In the genomic region with DNA sequence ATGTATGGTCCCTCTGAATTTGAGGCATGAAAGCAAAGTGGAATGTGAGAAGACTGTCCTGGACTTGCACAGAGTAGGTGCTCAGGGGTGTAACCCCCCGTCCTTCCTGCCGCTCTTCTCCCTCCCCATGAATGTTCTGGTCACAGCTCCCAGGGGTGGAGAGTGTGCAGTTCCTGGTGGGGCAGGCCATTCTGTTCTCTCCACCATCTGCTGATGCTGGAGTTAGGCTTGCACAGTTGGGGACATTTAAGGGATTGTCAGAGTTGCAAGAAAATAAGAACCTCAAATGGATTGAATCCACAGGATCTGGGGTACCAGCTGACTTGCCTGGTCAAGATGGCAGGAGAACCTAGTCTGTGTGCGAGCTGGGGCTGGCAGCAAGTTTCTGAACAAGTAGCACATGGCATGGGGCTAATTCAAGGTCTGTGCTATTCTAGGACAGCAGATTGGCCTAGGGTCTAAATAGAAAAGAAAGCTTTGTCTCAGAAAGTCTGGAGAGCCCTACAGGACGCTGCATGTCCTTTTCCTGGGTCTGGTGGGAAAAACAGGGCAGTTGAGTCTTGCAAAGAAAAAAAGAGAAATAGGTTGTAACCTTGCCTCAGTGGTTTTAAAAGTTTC, we compare ENCODE assay signal across 11 cellular contexts.
DNase-seq lines count a peak whose midpoint lies in the region; ATAC-seq and TF ChIP-seq lines count a peak whose summit lies in the region.
"Had no signal": no experiment of that assay in that cellular context is flagged by ENCODE, and none has a peak within 500 bp of the region (broad histone marks: within the 10 kb centered on the region; RNA-seq: fewer than 3 reads in every experiment).

No MANE protein-coding gene starts in this region.

- H4K20me1 ChIP-seq in OCI-LY7 (ENCODE audit: insufficient read depth, low read length): no peaks in the 10 kb centered on the region

- H3K9me3 ChIP-seq in OCI-LY7 (ENCODE audit: low read length): no peaks in the 10 kb centered on the region
- H3K9me3 ChIP-seq in endodermal cell (ENCODE audit: control insufficient read depth, low read length): no peaks in the 10 kb centered on the region
- no peaks in the 10 kb centered on the region for H3K9me3 ChIP-seq in mesenchymal stem cell (ENCODE audit: control insufficient read depth, low read length)
- no peaks in the 10 kb centered on the region for H3K9me3 ChIP-seq in testis

- H3K79me1 ChIP-seq in mesenchymal stem cell (replicated peaks; ENCODE audit: low read length, poor library complexity, severe bottlenecking): peaks cover 2% of the 10 kb centered on the region

- peaks cover 2% of the 10 kb centered on the region for H3K36me3 Mint-ChIP-seq in endodermal cell (ENCODE audit: low read depth)
- H3K36me3 Mint-ChIP-seq in activated CD8-positive, alpha-beta T cell treated with anti-CD3 and anti-CD28 coated beads for 36 hours (ENCODE audit: low read depth): no peaks in the 10 kb centered on the region

- H3K4me2 ChIP-seq in OCI-LY7 (ENCODE audit: low read length) (no peak overlapping the region), mesenchymal stem cell (ENCODE audit: low read length, poor library complexity, severe bottlenecking) (no peak overlapping the region)

- DNase-seq in OCI-LY7 (ENCODE audit: low spot score) (no peak), endodermal cell (peak; percentile 17), mesenchymal stem cell (no peak), testis (no peak), NCI-H774 (lab: John Stamatoyannopoulos, UW) (no peak), GM19240 (ENCODE audit: insufficient read length, low spot score) (no peak)
- no peak for DNase-seq in activated CD8-positive, alpha-beta T cell treated with anti-CD3 and anti-CD28 coated beads for 36 hours
- DNase-seq: NCI-H1048, NCI-H748 treated with DMSO at 0.1 percent for 48 hours had no signal

- peak overlapping the region; percentile 7 to 85 for H2BK12ac ChIP-seq in mesenchymal stem cell (ENCODE audit: low read length in 2 of 2)

- H3K36me3 ChIP-seq in OCI-LY7 (ENCODE audit: insufficient read depth, low read length) (no peaks in the 10 kb centered on the region), endodermal cell (ENCODE audit: control insufficient read depth, insufficient read depth, low read length) (no peaks in the 10 kb centered on the region), mesenchymal stem cell (ENCODE audit: control insufficient read depth in 1 of 2, insufficient read depth in 2 of 2, low read depth in 1 of 2, low read length in 2 of 2) (no peaks in the 10 kb centered on the region), testis (ENCODE audit: low read depth, missing control alignments) (no peaks in the 10 kb centered on the region)

- no peak overlapping the region for H4K8ac ChIP-seq in mesenchymal stem cell (ENCODE audit: low read length)

- no peaks in the 10 kb centered on the region for H3K79me2 ChIP-seq in OCI-LY7 (ENCODE audit: insufficient read depth, low read depth, low read length)

- no peak overlapping the region for H3K4me3 Mint-ChIP-seq in endodermal cell
- no peak overlapping the region for H3K4me3 Mint-ChIP-seq in activated CD8-positive, alpha-beta T cell treated with anti-CD3 and anti-CD28 coated beads for 36 hours
- H3K4me3 Mint-ChIP-seq: T-helper 1 cell treated with Interleukin-12 subunit alpha and Interleukin-12 subunit beta and Interleukin-4 antibody, amounts not matched to agents 30 μg/mL and 1 μg/mL, for 36 hours had no signal

- POLR2A ChIA-PET in OCI-LY7 (lab: Charles Lee): no interaction called here
- POLR2A ChIA-PET in activated CD8-positive, alpha-beta T cell treated with anti-CD3 and anti-CD28 coated beads for 36 hours (lab: Charles Lee): no interaction called here

- peaks cover 7% of the 10 kb centered on the region for H3K4me1 Mint-ChIP-seq in endodermal cell
- H3K4me1 Mint-ChIP-seq in activated CD8-positive, alpha-beta T cell treated with anti-CD3 and anti-CD28 coated beads for 36 hours (ENCODE audit: low read depth): no peaks in the 10 kb centered on the region

- H2BK5ac ChIP-seq in mesenchymal stem cell (ENCODE audit: low read depth, low read length, poor library complexity, severe bottlenecking): no peak overlapping the region

- H2AFZ ChIP-seq in OCI-LY7 (ENCODE audit: low read length) (peak overlapping the region; percentile 48; the same call in 1 of the 2 replicates), mesenchymal stem cell (ENCODE audit: low read depth, low read length) (no peak overlapping the region)

- TF ChIP-seq CTCF in OCI-LY7 (conservative IDR thresholded peaks at IDR 0.05; ENCODE audit: low read length): no peak
- no peak for TF ChIP-seq CTCF in endodermal cell (conservative IDR thresholded peaks at IDR 0.05)
- no peak for TF ChIP-seq CTCF in testis (IDR thresholded peaks at IDR 0.05)
- no peak for TF ChIP-seq CTCF in activated CD8-positive, alpha-beta T cell treated with anti-CD3 and anti-CD28 coated beads for 36 hours (IDR thresholded peaks at IDR 0.05)

- H3K27me3 ChIP-seq in endodermal cell (ENCODE audit: control insufficient read depth, insufficient read depth, low read length, poor library complexity, severe bottlenecking) (no peaks in the 10 kb centered on the region), mesenchymal stem cell (ENCODE audit: control insufficient read depth in 1 of 2, insufficient read depth in 1 of 2, low read length in 2 of 2) (no peaks in the 10 kb centered on the region), testis (no peaks in the 10 kb centered on the region)

- peak overlapping the region in 1 of 2 experiments; percentile 19 for H3K4ac ChIP-seq in mesenchymal stem cell (ENCODE audit: low read depth in 1 of 2, low read length in 2 of 2)

- no peak for TF ChIP-seq POLR2A in testis (IDR thresholded peaks at IDR 0.05)

- CTCF ChIA-PET in OCI-LY7 (lab: Charles Lee; ENCODE audit: unreplicated experiment): no interaction called here
- CTCF ChIA-PET in activated CD8-positive, alpha-beta T cell treated with anti-CD3 and anti-CD28 coated beads for 36 hours (lab: Charles Lee): no interaction called here

- no peak overlapping the region for H3K23ac ChIP-seq in mesenchymal stem cell (ENCODE audit: low read length in 2 of 2)

- no peaks in the 10 kb centered on the region for H3K9me2 ChIP-seq in OCI-LY7 (ENCODE audit: insufficient read depth, low read length)

- no peak overlapping the region for H3K27ac Mint-ChIP-seq in endodermal cell
- no peak overlapping the region for H3K27ac Mint-ChIP-seq in activated CD8-positive, alpha-beta T cell treated with anti-CD3 and anti-CD28 coated beads for 36 hours
- H3K27ac Mint-ChIP-seq: T-helper 1 cell treated with Interleukin-12 subunit alpha and Interleukin-12 subunit beta and Interleukin-4 antibody, amounts not matched to agents 30 μg/mL and 1 μg/mL, for 36 hours had no signal

- H3K27ac ChIP-seq in OCI-LY7 (ENCODE audit: low read depth, low read length, poor library complexity, severe bottlenecking) (no peak overlapping the region), endodermal cell (ENCODE audit: low read depth, low read length) (no peak overlapping the region), mesenchymal stem cell (ENCODE audit: low read length, poor library complexity, severe bottlenecking) (peak overlapping the region; percentile 60), testis (peak overlapping the region; percentile 12 to 70)

- no TSS peak for BruUV-seq in OCI-LY7 (replicated peaks; lab: Mats Ljungman, UMichigan)

- H3K27me3 Mint-ChIP-seq in endodermal cell (ENCODE audit: insufficient read depth): no peaks in the 10 kb centered on the region
- H3K27me3 Mint-ChIP-seq in activated CD8-positive, alpha-beta T cell treated with anti-CD3 and anti-CD28 coated beads for 36 hours: peaks cover 4% of the 10 kb centered on the region

- intact Hi-C loops in OCI-LY7 (cut with micrococcal nuclease; ENCODE audit: unreplicated experiment): no loop called here
- intact Hi-C loops in testis (cut with DNase I; ENCODE audit: low total_unique reads): no loop called here
- intact Hi-C loops in activated CD8-positive, alpha-beta T cell treated with anti-CD3 and anti-CD28 coated beads for 36 hours (cut with micrococcal nuclease): no loop called here

- H3K4me1 ChIP-seq in OCI-LY7 (ENCODE audit: insufficient read depth, low read length, poor library complexity, severe bottlenecking) (no peaks in the 10 kb centered on the region), endodermal cell (ENCODE audit: control insufficient read depth, insufficient read depth, low read length) (no peaks in the 10 kb centered on the region), mesenchymal stem cell (ENCODE audit: control insufficient read depth, insufficient read depth, low read depth, low read length) (peaks cover 15% of the 10 kb centered on the region), testis (peaks cover 22% of the 10 kb centered on the region)

- peak overlapping the region in 1 of 2 experiments; percentile 53 for H3K14ac ChIP-seq in mesenchymal stem cell (ENCODE audit: low read length in 2 of 2)

- peaks cover 2% of the 10 kb centered on the region for H3K9me3 Mint-ChIP-seq in endodermal cell
- H3K9me3 Mint-ChIP-seq in activated CD8-positive, alpha-beta T cell treated with anti-CD3 and anti-CD28 coated beads for 36 hours: no peaks in the 10 kb centered on the region
- H3K9me3 Mint-ChIP-seq: T-helper 1 cell treated with Interleukin-12 subunit alpha and Interleukin-12 subunit beta and Interleukin-4 antibody, amounts not matched to agents 30 μg/mL and 1 μg/mL, for 36 hours had no signal

- H3K9ac ChIP-seq in endodermal cell (ENCODE audit: extremely low read depth, low read length, poor library complexity, severe bottlenecking) (no peak overlapping the region), mesenchymal stem cell (ENCODE audit: low read length) (peak overlapping the region; percentile 34)

- peak overlapping the region; percentile 22 for H4K91ac ChIP-seq in mesenchymal stem cell (ENCODE audit: low read length)

- 90 to 96% methylated on average over 2 to 4 of the region's 4 CpGs for WGBS in endodermal cell (ENCODE audit: insufficient coverage in 1 of 2, insufficient read length in 1 of 2), 2 experiments
- WGBS in mesenchymal stem cell: 99% methylated on average over 4 of the region's 4 CpGs
- 35 to 60% methylated on average over 3 to 4 of the region's 4 CpGs for WGBS in testis, 2 donors

- H3K4me3 ChIP-seq in OCI-LY7 (ENCODE audit: low read depth, low read length, poor library complexity, severe bottlenecking): no peak overlapping the region
- H3K4me3 ChIP-seq in endodermal cell (ENCODE audit: low read length): no peak overlapping the region
- peak overlapping the region in 1 of 2 experiments; percentile 36 for H3K4me3 ChIP-seq in mesenchymal stem cell (ENCODE audit: insufficient read depth in 1 of 2, low read depth in 1 of 2, low read length in 2 of 2)
- H3K4me3 ChIP-seq in testis: no peak overlapping the region

- ATAC-seq in GM18511 (IDR thresholded peaks at IDR 0.05; ENCODE audit: unreplicated experiment): no peak
- ATAC-seq in activated CD8-positive, alpha-beta T cell treated with anti-CD3 and anti-CD28 coated beads for 36 hours: no peak

- peak overlapping the region; percentile 60 for H2BK15ac ChIP-seq in mesenchymal stem cell (ENCODE audit: low read depth, poor library complexity, severe bottlenecking)

- peak overlapping the region; percentile 14 to 90 for H3K18ac ChIP-seq in mesenchymal stem cell (ENCODE audit: low read depth in 1 of 2, low read length in 2 of 2)

- H2BK120ac ChIP-seq in mesenchymal stem cell (ENCODE audit: low read depth, low read length): peak overlapping the region; percentile 27

- H2AK5ac ChIP-seq in mesenchymal stem cell (ENCODE audit: low read length, severe bottlenecking): peak overlapping the region; percentile 43

Comparison
In these comparisons a context has a peak if more than half of its experiments do, and no peak if none do; other contexts are left out.
1. H3K27ac ChIP-seq: peak in mesenchymal stem cell (single experiment) and testis (2 of 2); none in OCI-LY7 (single experiment) and endodermal cell (single experiment).